ENCODE assay signal across 25 cellular contexts in genomic region chr3:37254316-37254715, GRCh38. TPM values are rescaled to one million over a fixed set of nuclear protein-coding genes. Genes with fewer than 3 reads are reported as not detected.
A peak's percentile ranks its signal among the peaks of the same experiment; 100 is the strongest.
DNase-seq lines count a peak whose midpoint lies in the region; ATAC-seq and FAIRE-seq lines count a peak whose summit lies in the region.
"Had no signal": no experiment of that assay in that cellular context is flagged by ENCODE, and none has a peak within 500 bp of the region (broad histone marks: within the 10 kb centered on the region; RNA-seq: fewer than 3 reads in every experiment).

No MANE protein-coding gene starts in this region.

- no peak for ATAC-seq in esophagus mucosa
- ATAC-seq in naive thymus-derived CD4-positive, alpha-beta T cell: no peak
- ATAC-seq: A549; CD8-positive, alpha-beta T cell; GM12878 had no signal

- H3K27ac ChIP-seq in naive thymus-derived CD4-positive, alpha-beta T cell (ENCODE audit: low read depth, low read length): no peak overlapping the region
- H3K27ac ChIP-seq: A549; BLaER1 treated with 17β-estradiol and CSF1 and Interleukin-3, amounts not matched to agents 10 nM and 100 nM; C4-2B had no signal

- H3K36me3 Mint-ChIP-seq in naive thymus-derived CD4-positive, alpha-beta T cell: peaks cover 0 to 42% (median 12%) of the 10 kb centered on the region in 5 donors

- H3K36me3 ChIP-seq in naive thymus-derived CD4-positive, alpha-beta T cell (ENCODE audit: control insufficient read depth in 2 of 3, insufficient read depth in 3 of 3, low read length in 3 of 3): peaks cover 0 to 24% (median 10%) of the 10 kb centered on the region in 3 experiments

- H3K4me1 Mint-ChIP-seq in naive thymus-derived CD4-positive, alpha-beta T cell: peaks cover 27 to 58% (median 51%) of the 10 kb centered on the region in 7 donors

- no peak overlapping the region for H3K27ac Mint-ChIP-seq in naive thymus-derived CD4-positive, alpha-beta T cell
- H3K27ac Mint-ChIP-seq: B cell; CD4-positive, alpha-beta T cell; CD8-positive, alpha-beta T cell had no signal

- POLR2A ChIA-PET in naive thymus-derived CD4-positive, alpha-beta T cell (lab: Charles Lee): no interaction called here

- FAIRE-seq in A204.1 (lab: Jason Lieb, UNC) (peak; percentile 51), G401.6 (lab: Jason Lieb, UNC) (peak; percentile 62), RCC 7860 (lab: Jason Lieb, UNC) (peak; percentile 7), frontal cortex (lab: Jason Lieb, UNC) (peak; percentile 26)
- FAIRE-seq: A549, D721Med, GM12878, GM12892, GM18507, GM19239 had no signal

- intact Hi-C loops in naive thymus-derived CD4-positive, alpha-beta T cell (cut with micrococcal nuclease): no loop called here

- H3K9me3 ChIP-seq in naive thymus-derived CD4-positive, alpha-beta T cell (ENCODE audit: control insufficient read depth in 2 of 3, low read length in 3 of 3): no peaks in the 10 kb centered on the region
- H3K9me3 ChIP-seq: A549; BLaER1 treated with 17β-estradiol and CSF1 and Interleukin-3, amounts not matched to agents 10 nM and 100 nM; Caco-2 had no signal

- no peaks in the 10 kb centered on the region for H3K27me3 ChIP-seq in naive thymus-derived CD4-positive, alpha-beta T cell (ENCODE audit: control insufficient read depth in 2 of 2, insufficient read depth in 2 of 2, low read length in 2 of 2)
- H3K27me3 ChIP-seq: BLaER1 treated with 17β-estradiol and CSF1 and Interleukin-3, amounts not matched to agents 10 nM and 100 nM had no signal

- H3K4me1 ChIP-seq in naive thymus-derived CD4-positive, alpha-beta T cell (ENCODE audit: control insufficient read depth in 2 of 2, insufficient read depth in 2 of 2, low read length in 2 of 2): peaks cover 5 to 10% of the 10 kb centered on the region in 2 donors
- H3K4me1 ChIP-seq: Caco-2 had no signal

- CTCF ChIA-PET in naive thymus-derived CD4-positive, alpha-beta T cell (lab: Charles Lee): no interaction called here

- no peak overlapping the region for H3K4me3 Mint-ChIP-seq in naive thymus-derived CD4-positive, alpha-beta T cell
- H3K4me3 Mint-ChIP-seq: B cell; CD4-positive, alpha-beta T cell; CD8-positive, alpha-beta T cell had no signal

- H3K9me3 Mint-ChIP-seq in naive thymus-derived CD4-positive, alpha-beta T cell: no peaks in the 10 kb centered on the region
- H3K9me3 Mint-ChIP-seq: CD4-positive, alpha-beta T cell; CD8-positive, alpha-beta T cell had no signal

- no peaks in the 10 kb centered on the region for H3K27me3 Mint-ChIP-seq in naive thymus-derived CD4-positive, alpha-beta T cell
- H3K27me3 Mint-ChIP-seq: B cell; CD4-positive, alpha-beta T cell had no signal

- DNase-seq in RCC 7860 (ENCODE audit: low spot score) (no peak), frontal cortex (ENCODE audit: low spot score in 2 of 2) (no peak), NCI-H1694 treated with DMSO at 0.1 percent for 48 hours (lab: John Stamatoyannopoulos, UW) (no peak)
- DNase-seq in naive thymus-derived CD4-positive, alpha-beta T cell: no peak
- no peak for DNase-seq in effector CD4-positive, alpha-beta T cell
- DNase-seq: 8988T; AML-193; Caco-2; Calu3; CD4-positive, alpha-beta T cell; CD8-positive, alpha-beta T cell; DMS79 treated with DMSO at 0.1 percent for 48 hours; GDM1 had no signal

- H3K4me3 ChIP-seq in naive thymus-derived CD4-positive, alpha-beta T cell (ENCODE audit: low read length): no peak overlapping the region
- H3K4me3 ChIP-seq: A549; BLaER1 treated with 17β-estradiol and CSF1 and Interleukin-3, amounts not matched to agents 10 nM and 100 nM; GM12878 had no signal

RNA-seq across cellular contexts. Expression of gene GOLGA4, which starts 11.2 kb away (rescaled TPM):
- total RNA-seq in frontal cortex: 30.2 TPM
- total RNA-seq in esophagus mucosa: 61.4 TPM
- 10 to 100 TPM; 45.0 to 72.0 (median 56.4) TPM for total RNA-seq in naive thymus-derived CD4-positive, alpha-beta T cell
- polyA plus RNA-seq in naive thymus-derived CD4-positive, alpha-beta T cell: 10 to 100 TPM; 11.5 to 26.3 TPM
